ENCODE assay signal across 15 cellular contexts in genomic region chr13:94661396-94661795, GRCh38. TPM values are rescaled to one million over a fixed set of nuclear protein-coding genes. Genes with fewer than 3 reads are reported as not detected.
"Had no signal": no experiment of that assay in that cellular context is flagged by ENCODE, and none has a peak within 500 bp of the region (broad histone marks: within the 10 kb centered on the region; RNA-seq: fewer than 3 reads in every experiment).

No MANE protein-coding gene starts in this region.

- DNase-seq: activated CD4-positive, alpha-beta memory T cell treated with anti-CD3 and anti-CD28 coated beads, Interleukin-2, amount 10 ng/mL, durations not matched to agents 7 days and 5 days; activated naive CD4-positive, alpha-beta T cell treated with anti-CD3 and anti-CD28 coated beads, Interleukin-2, amount 50 U/mL, for 16 hours; activated T-cell treated with anti-CD3 and anti-CD28 coated beads, Interleukin-2, amount 50 U/mL, for 24 hours; kidney; left ventricle myocardium superior; sigmoid colon; stimulated activated CD4-positive, alpha-beta T cell treated with anti-CD3 and anti-CD28 coated beads, Interleukin-1b, Interleukin-23, amount 100 ng/mL, for 48 hours; stimulated activated naive CD8-positive, alpha-beta T cell treated with anti-CD3 and anti-CD28 coated beads, Interleukin-15, amount 100 ng/mL, for 72 hours; T1000 had no signal

- H3K9me3 Mint-ChIP-seq: activated CD4-positive, alpha-beta memory T cell treated with anti-CD3 and anti-CD28 coated beads, Interleukin-2, amount 10 ng/mL, durations not matched to agents 7 days and 5 days; activated T-cell treated with anti-CD3 and anti-CD28 coated beads, Interleukin-2, amount 50 U/mL, for 24 hours; natural killer cell treated with Interleukin-12 subunit alpha and Interleukin-12 subunit beta and Interleukin-15 and Interleukin-18, amount 100 ng/mL, for 72 hours; stimulated activated naive CD8-positive, alpha-beta T cell treated with anti-CD3 and anti-CD28 coated beads, Interleukin-15, amount 100 ng/mL, for 72 hours; type B pancreatic cell had no signal

- H3K36me3 ChIP-seq: sigmoid colon, WERI-Rb-1 had no signal

- FAIRE-seq: astrocyte, kidney had no signal

- H3K4me3 ChIP-seq: sigmoid colon had no signal

- H3K27ac ChIP-seq: sigmoid colon, WERI-Rb-1 had no signal

- H3K36me3 Mint-ChIP-seq: natural killer cell treated with Interleukin-12 subunit alpha and Interleukin-12 subunit beta and Interleukin-15 and Interleukin-18, amount 100 ng/mL, for 72 hours; type B pancreatic cell had no signal

- H3K27me3 ChIP-seq: sigmoid colon had no signal

- H3K27ac Mint-ChIP-seq: activated CD4-positive, alpha-beta memory T cell treated with anti-CD3 and anti-CD28 coated beads, Interleukin-2, amount 10 ng/mL, durations not matched to agents 7 days and 5 days; activated T-cell treated with anti-CD3 and anti-CD28 coated beads, Interleukin-2, amount 50 U/mL, for 24 hours; natural killer cell treated with Interleukin-12 subunit alpha and Interleukin-12 subunit beta and Interleukin-15 and Interleukin-18, amount 100 ng/mL, for 72 hours; stimulated activated naive CD8-positive, alpha-beta T cell treated with anti-CD3 and anti-CD28 coated beads, Interleukin-15, amount 100 ng/mL, for 72 hours; type B pancreatic cell had no signal

- H3K9me3 ChIP-seq: sigmoid colon had no signal

- ATAC-seq: left ventricle myocardium superior; natural killer cell treated with Interleukin-12 subunit alpha and Interleukin-12 subunit beta and Interleukin-15 and Interleukin-18, amount 100 ng/mL, for 72 hours; stimulated activated naive CD8-positive, alpha-beta T cell treated with anti-CD3 and anti-CD28 coated beads, Interleukin-15, amount 100 ng/mL, for 72 hours had no signal

- H3K4me3 Mint-ChIP-seq: activated CD4-positive, alpha-beta memory T cell treated with anti-CD3 and anti-CD28 coated beads, Interleukin-2, amount 10 ng/mL, durations not matched to agents 7 days and 5 days; activated T-cell treated with anti-CD3 and anti-CD28 coated beads, Interleukin-2, amount 50 U/mL, for 24 hours; natural killer cell treated with Interleukin-12 subunit alpha and Interleukin-12 subunit beta and Interleukin-15 and Interleukin-18, amount 100 ng/mL, for 72 hours; stimulated activated naive CD8-positive, alpha-beta T cell treated with anti-CD3 and anti-CD28 coated beads, Interleukin-15, amount 100 ng/mL, for 72 hours; type B pancreatic cell had no signal

RNA-seq across cellular contexts. Expression of gene SOX21, which starts 50.9 kb away (rescaled TPM):
- total RNA-seq: activated CD4-positive, alpha-beta memory T cell treated with anti-CD3 and anti-CD28 coated beads, Interleukin-2, amount 10 ng/mL, durations not matched to agents 7 days and 5 days; chondrocyte; kidney; left ventricle myocardium superior; natural killer cell treated with Interleukin-12 subunit alpha and Interleukin-12 subunit beta and Interleukin-15 and Interleukin-18, amount 100 ng/mL, for 72 hours; osteocyte; sigmoid colon had no signal
